27 cellular contexts compared by ENCODE assay signal in the genomic region with DNA sequence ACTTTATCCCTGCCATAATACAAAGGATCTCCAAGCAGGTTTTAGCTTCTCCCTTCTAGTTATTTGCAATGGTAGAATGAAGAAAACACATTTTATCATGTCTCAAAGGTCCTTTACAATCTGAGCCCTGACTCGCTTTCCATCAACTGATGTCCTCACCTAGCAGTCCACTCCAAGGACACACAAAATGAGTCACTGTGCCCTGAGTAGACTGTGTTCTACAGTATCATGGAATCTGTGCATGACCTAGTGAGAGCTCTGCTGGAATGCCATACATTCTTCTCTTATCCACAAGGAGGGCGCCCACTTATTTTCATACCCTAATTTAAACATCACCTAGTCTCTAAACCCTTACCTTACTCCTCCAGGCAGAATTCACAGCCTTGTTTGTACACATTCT.
DNase-seq lines count a peak whose midpoint lies in the region; ATAC-seq, FAIRE-seq and TF ChIP-seq lines count a peak whose summit lies in the region.
"Had no signal": no experiment of that assay in that cellular context is flagged by ENCODE, and none has a peak within 500 bp of the region (broad histone marks: within the 10 kb centered on the region; RNA-seq: fewer than 3 reads in every experiment).

No MANE protein-coding gene starts in this region.

- DNase-seq in EL (peak; percentile 6), amniotic epithelial cell (ENCODE audit: low read depth) (peak; percentile 4), islet precursor cell (peak; percentile 55), pancreas (no peak), WERI-Rb-1 (no peak), mesothelial cell of epicardium (ENCODE audit: low spot score in 2 of 2, unreplicated experiment in 2 of 2) (no peak), DMS153 (lab: John Stamatoyannopoulos, UW) (no peak)
- DNase-seq: 8988T; ACHN; AML-193; BE2C; CD4-positive, alpha-beta T cell; CD8-positive, alpha-beta memory T cell; DMS 273 treated with DMSO at 0.1 percent for 48 hours; DMS53; DMS79 treated with DMSO at 0.1 percent for 48 hours; GDM1; GM23248; H7; HCEC 1CT had no signal

- 80 to 88% methylated on average over 2 of the region's 2 CpGs for WGBS in pancreas, 2 donors

- H3K9me3 ChIP-seq in pancreas (no peaks in the 10 kb centered on the region), WERI-Rb-1 (ENCODE audit: severe bottlenecking) (no peaks in the 10 kb centered on the region)
- H3K9me3 ChIP-seq: A549; BE2C; BLaER1 treated with 17β-estradiol and CSF1 and Interleukin-3, amounts not matched to agents 10 nM and 100 nM had no signal

- no peak overlapping the region for H3K27ac Mint-ChIP-seq in mesothelial cell of epicardium
- H3K27ac Mint-ChIP-seq: CD14-positive monocyte; CD4-positive, alpha-beta T cell; CD8-positive, alpha-beta memory T cell had no signal

- H3K36me3 ChIP-seq in pancreas (no peaks in the 10 kb centered on the region), WERI-Rb-1 (no peaks in the 10 kb centered on the region)
- H3K36me3 ChIP-seq: BE2C; BLaER1 treated with 17β-estradiol and CSF1 and Interleukin-3, amounts not matched to agents 10 nM and 100 nM had no signal

- H3K4me3 ChIP-seq in pancreas (no peak overlapping the region), WERI-Rb-1 (ENCODE audit: low read depth, low read length) (no peak overlapping the region)
- H3K4me3 ChIP-seq: A549; BLaER1 treated with 17β-estradiol and CSF1 and Interleukin-3, amounts not matched to agents 10 nM and 100 nM; GM12878; GM23248 had no signal

- TF ChIP-seq CTCF in pancreas (IDR thresholded peaks at IDR 0.05) (no peak), WERI-Rb-1 (IDR thresholded peaks at IDR 0.05; ENCODE audit: low read depth, low read length) (no peak), mesothelial cell of epicardium (IDR thresholded peaks at IDR 0.05; ENCODE audit: unreplicated experiment) (no peak)

- no peak overlapping the region for H3K4me3 Mint-ChIP-seq in mesothelial cell of epicardium
- H3K4me3 Mint-ChIP-seq: CD14-positive monocyte; CD4-positive, alpha-beta T cell; CD8-positive, alpha-beta memory T cell had no signal

- ATAC-seq in pancreas (peak; percentile 41 to 57 (median 48)), GM21723 (IDR thresholded peaks at IDR 0.05; ENCODE audit: unreplicated experiment) (no peak)
- ATAC-seq: A549, GM12878 had no signal

- no peak for FAIRE-seq in pancreas (lab: Jason Lieb, UNC)
- FAIRE-seq: A549, D721Med, GM12878, H1 had no signal

- no peaks in the 10 kb centered on the region for H3K4me1 Mint-ChIP-seq in mesothelial cell of epicardium
- H3K4me1 Mint-ChIP-seq: CD14-positive monocyte; CD8-positive, alpha-beta memory T cell had no signal

- no peaks in the 10 kb centered on the region for H3K9me3 Mint-ChIP-seq in mesothelial cell of epicardium

- H3K27ac ChIP-seq in pancreas (no peak overlapping the region), WERI-Rb-1 (no peak overlapping the region)
- H3K27ac ChIP-seq: A549; BLaER1 treated with 17β-estradiol and CSF1 and Interleukin-3, amounts not matched to agents 10 nM and 100 nM; GM23248 had no signal

- H3K36me3 Mint-ChIP-seq in mesothelial cell of epicardium = no peaks in the 10 kb centered on the region
- H3K36me3 Mint-ChIP-seq: CD14-positive monocyte; CD8-positive, alpha-beta memory T cell had no signal

- H3K27me3 ChIP-seq in pancreas (no peaks in the 10 kb centered on the region), WERI-Rb-1 (ENCODE audit: insufficient read depth, low read depth, severe bottlenecking) (no peaks in the 10 kb centered on the region)
- H3K27me3 ChIP-seq: BE2C; BLaER1 treated with 17β-estradiol and CSF1 and Interleukin-3, amounts not matched to agents 10 nM and 100 nM had no signal

- no peaks in the 10 kb centered on the region for H3K27me3 Mint-ChIP-seq in mesothelial cell of epicardium (ENCODE audit: low read depth)
- H3K27me3 Mint-ChIP-seq: CD4-positive, alpha-beta T cell had no signal

- H3K4me1 ChIP-seq in pancreas = no peaks in the 10 kb centered on the region
- H3K4me1 ChIP-seq: A549; BE2C; BLaER1 treated with 17β-estradiol and CSF1 and Interleukin-3, amounts not matched to agents 10 nM and 100 nM had no signal

- intact Hi-C loops in pancreas (cut with DNase I) = no loop called here

Comparison
In these comparisons a context has a peak if more than half of its experiments do, and no peak if none do; other contexts are left out.
1. DNase-seq: peak in EL (single experiment), amniotic epithelial cell (single experiment) and islet precursor cell (single experiment); none in pancreas (0 of 6), WERI-Rb-1 (single experiment), mesothelial cell of epicardium (0 of 2) and DMS153 (single experiment).